In genomic region chr20:46946181-46946624, GRCh38 we compare ENCODE assay signal across 1 cellular context.
A peak's percentile ranks its signal among the peaks of the same experiment; 100 is the strongest.
TF ChIP-seq lines count a peak whose summit lies in the region.

No MANE protein-coding gene starts in this region.

TF ChIP-seq in HEK293, 187 proteins besides CTCF, POLR2A, EP300 and RAD21 (continued from another document):
- TF ChIP-seq, protein P1, sequence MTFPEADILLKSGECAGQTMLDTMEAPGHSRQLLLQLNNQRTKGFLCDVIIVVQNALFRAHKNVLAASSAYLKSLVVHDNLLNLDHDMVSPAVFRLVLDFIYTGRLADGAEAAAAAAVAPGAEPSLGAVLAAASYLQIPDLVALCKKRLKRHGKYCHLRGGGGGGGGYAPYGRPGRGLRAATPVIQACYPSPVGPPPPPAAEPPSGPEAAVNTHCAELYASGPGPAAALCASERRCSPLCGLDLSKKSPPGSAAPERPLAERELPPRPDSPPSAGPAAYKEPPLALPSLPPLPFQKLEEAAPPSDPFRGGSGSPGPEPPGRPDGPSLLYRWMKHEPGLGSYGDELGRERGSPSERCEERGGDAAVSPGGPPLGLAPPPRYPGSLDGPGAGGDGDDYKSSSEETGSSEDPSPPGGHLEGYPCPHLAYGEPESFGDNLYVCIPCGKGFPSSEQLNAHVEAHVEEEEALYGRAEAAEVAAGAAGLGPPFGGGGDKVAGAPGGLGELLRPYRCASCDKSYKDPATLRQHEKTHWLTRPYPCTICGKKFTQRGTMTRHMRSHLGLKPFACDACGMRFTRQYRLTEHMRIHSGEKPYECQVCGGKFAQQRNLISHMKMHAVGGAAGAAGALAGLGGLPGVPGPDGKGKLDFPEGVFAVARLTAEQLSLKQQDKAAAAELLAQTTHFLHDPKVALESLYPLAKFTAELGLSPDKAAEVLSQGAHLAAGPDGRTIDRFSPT (tag by site-specific recombination; IDR thresholded peaks at IDR 0.05): peak; percentile 77; the same call in 1 of the 2 replicates
- TF ChIP-seq ZFP69B (tag by site-specific recombination; IDR thresholded peaks at IDR 0.05) (no peak), ZNF292 (tag by site-specific recombination; IDR thresholded peaks at IDR 0.05; ENCODE audit: borderline replicate concordance, low read depth) (no peak), FEZF1 (tag by site-specific recombination; IDR thresholded peaks at IDR 0.05) (peak; percentile 81), GLIS1 (tag by site-specific recombination; IDR thresholded peaks at IDR 0.05) (peak; percentile 96), OVOL3 (tag by site-specific recombination; IDR thresholded peaks at IDR 0.05) (no peak), HOXA7 (CRISPR knock-in tag; IDR thresholded peaks at IDR 0.05; ENCODE audit: borderline replicate concordance) (no peak), ZBTB21 (tag by site-specific recombination; IDR thresholded peaks at IDR 0.05) (no peak), IKZF3 (tag by site-specific recombination; IDR thresholded peaks at IDR 0.05) (peak; percentile 57; the same call in 1 of the 2 replicates), ZNF423 (tag by site-specific recombination; IDR thresholded peaks at IDR 0.05) (peak; percentile 91), KLF9 (tag by site-specific recombination; IDR thresholded peaks at IDR 0.05; ENCODE audit: low read depth) (no peak), KLF10 (tag by site-specific recombination; IDR thresholded peaks at IDR 0.05) (no peak), ZNF148 (tag by site-specific recombination; IDR thresholded peaks at IDR 0.05; ENCODE audit: borderline replicate concordance) (no peak), ZSCAN30 (tag by site-specific recombination; IDR thresholded peaks at IDR 0.05) (no peak), ZBTB48 (tag by site-specific recombination; IDR thresholded peaks at IDR 0.05) (no peak), OSR2 (tag by site-specific recombination; IDR thresholded peaks at IDR 0.05) (peak; percentile 49; the same call in 1 of the 2 replicates), GLI2 (tag by site-specific recombination; IDR thresholded peaks at IDR 0.05; ENCODE audit: borderline replicate concordance, low read depth) (0 out of 2 replicates have a peak, but pooled peaks have one; percentile 32)
- TF ChIP-seq, protein P2, sequence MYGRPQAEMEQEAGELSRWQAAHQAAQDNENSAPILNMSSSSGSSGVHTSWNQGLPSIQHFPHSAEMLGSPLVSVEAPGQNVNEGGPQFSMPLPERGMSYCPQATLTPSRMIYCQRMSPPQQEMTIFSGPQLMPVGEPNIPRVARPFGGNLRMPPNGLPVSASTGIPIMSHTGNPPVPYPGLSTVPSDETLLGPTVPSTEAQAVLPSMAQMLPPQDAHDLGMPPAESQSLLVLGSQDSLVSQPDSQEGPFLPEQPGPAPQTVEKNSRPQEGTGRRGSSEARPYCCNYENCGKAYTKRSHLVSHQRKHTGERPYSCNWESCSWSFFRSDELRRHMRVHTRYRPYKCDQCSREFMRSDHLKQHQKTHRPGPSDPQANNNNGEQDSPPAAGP (tag by site-specific recombination; IDR thresholded peaks at IDR 0.05): no peak
- TF ChIP-seq, protein P3, sequence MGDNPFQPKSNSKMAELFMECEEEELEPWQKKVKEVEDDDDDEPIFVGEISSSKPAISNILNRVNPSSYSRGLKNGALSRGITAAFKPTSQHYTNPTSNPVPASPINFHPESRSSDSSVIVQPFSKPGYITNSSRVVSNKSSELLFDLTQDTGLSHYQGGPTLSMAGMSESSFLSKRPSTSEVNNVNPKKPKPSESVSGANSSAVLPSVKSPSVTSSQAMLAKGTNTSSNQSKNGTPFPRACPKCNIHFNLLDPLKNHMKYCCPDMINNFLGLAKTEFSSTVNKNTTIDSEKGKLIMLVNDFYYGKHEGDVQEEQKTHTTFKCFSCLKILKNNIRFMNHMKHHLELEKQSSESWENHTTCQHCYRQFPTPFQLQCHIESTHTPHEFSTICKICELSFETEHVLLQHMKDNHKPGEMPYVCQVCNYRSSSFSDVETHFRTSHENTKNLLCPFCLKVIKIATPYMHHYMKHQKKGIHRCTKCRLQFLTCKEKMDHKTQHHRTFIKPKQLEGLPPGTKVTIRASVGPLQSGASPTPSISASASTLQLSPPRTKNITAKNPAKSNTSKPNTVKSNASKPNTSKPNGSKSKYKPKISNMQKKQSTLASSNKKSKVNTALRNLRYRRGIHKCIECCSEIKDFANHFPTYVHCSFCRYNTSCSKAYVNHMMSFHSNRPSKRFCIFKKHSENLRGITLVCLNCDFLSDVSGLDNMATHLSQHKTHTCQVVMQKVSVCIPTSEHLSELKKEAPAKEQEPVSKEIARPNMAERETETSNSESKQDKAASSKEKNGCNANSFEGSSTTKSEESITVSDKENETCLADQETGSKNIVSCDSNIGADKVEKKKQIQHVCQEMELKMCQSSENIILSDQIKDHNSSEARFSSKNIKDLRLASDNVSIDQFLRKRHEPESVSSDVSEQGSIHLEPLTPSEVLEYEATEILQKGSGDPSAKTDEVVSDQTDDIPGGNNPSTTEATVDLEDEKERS (tag by site-specific recombination; IDR thresholded peaks at IDR 0.05): no peak
- TF ChIP-seq, protein P4, sequence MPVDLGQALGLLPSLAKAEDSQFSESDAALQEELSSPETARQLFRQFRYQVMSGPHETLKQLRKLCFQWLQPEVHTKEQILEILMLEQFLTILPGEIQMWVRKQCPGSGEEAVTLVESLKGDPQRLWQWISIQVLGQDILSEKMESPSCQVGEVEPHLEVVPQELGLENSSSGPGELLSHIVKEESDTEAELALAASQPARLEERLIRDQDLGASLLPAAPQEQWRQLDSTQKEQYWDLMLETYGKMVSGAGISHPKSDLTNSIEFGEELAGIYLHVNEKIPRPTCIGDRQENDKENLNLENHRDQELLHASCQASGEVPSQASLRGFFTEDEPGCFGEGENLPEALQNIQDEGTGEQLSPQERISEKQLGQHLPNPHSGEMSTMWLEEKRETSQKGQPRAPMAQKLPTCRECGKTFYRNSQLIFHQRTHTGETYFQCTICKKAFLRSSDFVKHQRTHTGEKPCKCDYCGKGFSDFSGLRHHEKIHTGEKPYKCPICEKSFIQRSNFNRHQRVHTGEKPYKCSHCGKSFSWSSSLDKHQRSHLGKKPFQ (tag by site-specific recombination; IDR thresholded peaks at IDR 0.05): 0 out of 2 replicates have a peak, but pooled peaks have one; percentile 45
TF ChIP-seq in HEK293: peak in this region for 15.
